Comparison of ENCODE assay signal across 8 cellular contexts in genomic region chr6:120826253-120826652, GRCh38.
DNase-seq lines count a peak whose midpoint lies in the region; ATAC-seq, FAIRE-seq and TF ChIP-seq lines count a peak whose summit lies in the region.

No MANE protein-coding gene starts in this region.

- FAIRE-seq in bronchial epithelial cell (lab: Jason Lieb, UNC) = no peak

- no peaks in the 10 kb centered on the region for H3K27me3 ChIP-seq in bronchial epithelial cell (ENCODE audit: control insufficient read depth, insufficient read depth, low read length)
- H3K27me3 ChIP-seq in effector memory CD4-positive, alpha-beta T cell (replicated peaks; ENCODE audit: control insufficient read depth, insufficient read depth, low read length, poor library complexity, severe bottlenecking) = no peaks in the 10 kb centered on the region

- H3K27ac Mint-ChIP-seq in activated naive CD4-positive, alpha-beta T cell treated with anti-CD3 and anti-CD28 coated beads for 36 hours = no peak overlapping the region
- no peak overlapping the region for H3K27ac Mint-ChIP-seq in activated naive CD4-positive, alpha-beta T cell treated with anti-CD3 and anti-CD28 coated beads, Interleukin-2, amount 50 U/mL, for 72 hours
- H3K27ac Mint-ChIP-seq in osteocyte (ENCODE audit: unreplicated experiment) = no peak overlapping the region

- no peak overlapping the region for H3K4me3 Mint-ChIP-seq in activated naive CD4-positive, alpha-beta T cell treated with anti-CD3 and anti-CD28 coated beads for 36 hours
- H3K4me3 Mint-ChIP-seq in osteocyte (ENCODE audit: unreplicated experiment) = no peak overlapping the region

- no peaks in the 10 kb centered on the region for H3K36me3 Mint-ChIP-seq in activated naive CD4-positive, alpha-beta T cell treated with anti-CD3 and anti-CD28 coated beads for 36 hours (ENCODE audit: low read depth)
- no peaks in the 10 kb centered on the region for H3K36me3 Mint-ChIP-seq in activated naive CD4-positive, alpha-beta T cell treated with anti-CD3 and anti-CD28 coated beads, Interleukin-2, amount 50 U/mL, for 72 hours
- H3K36me3 Mint-ChIP-seq in osteocyte (ENCODE audit: unreplicated experiment) = no peaks in the 10 kb centered on the region

- H3K9me3 Mint-ChIP-seq in activated naive CD4-positive, alpha-beta T cell treated with anti-CD3 and anti-CD28 coated beads for 36 hours = peaks cover 2% of the 10 kb centered on the region
- no peaks in the 10 kb centered on the region for H3K9me3 Mint-ChIP-seq in activated naive CD4-positive, alpha-beta T cell treated with anti-CD3 and anti-CD28 coated beads, Interleukin-2, amount 50 U/mL, for 72 hours
- H3K9me3 Mint-ChIP-seq in osteocyte (ENCODE audit: unreplicated experiment) = no peaks in the 10 kb centered on the region

- no peak for ATAC-seq in activated naive CD4-positive, alpha-beta T cell treated with anti-CD3 and anti-CD28 coated beads, Interleukin-2, amount 50 U/mL, for 72 hours
- no peak for ATAC-seq in HG03108 (IDR thresholded peaks at IDR 0.05; ENCODE audit: unreplicated experiment)
- no peak for ATAC-seq in HG02642 (IDR thresholded peaks at IDR 0.05; ENCODE audit: poor library complexity, unreplicated experiment)

- no peaks in the 10 kb centered on the region for H3K4me1 Mint-ChIP-seq in activated naive CD4-positive, alpha-beta T cell treated with anti-CD3 and anti-CD28 coated beads for 36 hours (ENCODE audit: low read depth)
- no peaks in the 10 kb centered on the region for H3K4me1 Mint-ChIP-seq in osteocyte (ENCODE audit: unreplicated experiment)

- CTCF ChIA-PET in activated naive CD4-positive, alpha-beta T cell treated with anti-CD3 and anti-CD28 coated beads for 36 hours (lab: Charles Lee) = no interaction called here

- intact Hi-C loops in activated naive CD4-positive, alpha-beta T cell treated with anti-CD3 and anti-CD28 coated beads for 36 hours (cut with micrococcal nuclease) = loop anchor here (2.0 to 5.0 kb wide), 2 partner anchors 1083 to 1699 kb away; no protein-coding TSS in a partner anchor

- H3K4me3 ChIP-seq in bronchial epithelial cell (ENCODE audit: low read depth, low read length) = no peak overlapping the region
- H3K4me3 ChIP-seq in effector memory CD4-positive, alpha-beta T cell (ENCODE audit: insufficient read depth, low read depth, low read length, poor library complexity, severe bottlenecking) = no peak overlapping the region

- H3K27me3 Mint-ChIP-seq in activated naive CD4-positive, alpha-beta T cell treated with anti-CD3 and anti-CD28 coated beads for 36 hours (ENCODE audit: low read depth) = no peaks in the 10 kb centered on the region
- no peaks in the 10 kb centered on the region for H3K27me3 Mint-ChIP-seq in osteocyte (ENCODE audit: unreplicated experiment)

- H3K4me1 ChIP-seq in effector memory CD4-positive, alpha-beta T cell (ENCODE audit: control insufficient read depth, insufficient read depth, low read length, poor library complexity, severe bottlenecking) = no peaks in the 10 kb centered on the region

- TF ChIP-seq CTCF in bronchial epithelial cell (IDR thresholded peaks at IDR 0.05; ENCODE audit: insufficient read depth, low read length, severe bottlenecking) (peak; percentile 65), osteocyte (IDR thresholded peaks at IDR 0.05) (peak; percentile 42)

- peak; percentile 24 for DNase-seq in activated naive CD4-positive, alpha-beta T cell treated with anti-CD3 and anti-CD28 coated beads for 36 hours
- DNase-seq in activated naive CD4-positive, alpha-beta T cell treated with anti-CD3 and anti-CD28 coated beads, Interleukin-2, amount 50 U/mL, for 72 hours (ENCODE audit: low spot score in 2 of 2) = no peak
- DNase-seq in NCI-H2029 treated with DMSO at 0.1 percent for 48 hours (lab: John Stamatoyannopoulos, UW) = peak; percentile 65
- DNase-seq in bronchial epithelial cell (ENCODE audit: low read depth) = peak; percentile 44
- no peak for DNase-seq in osteocyte (ENCODE audit: extremely low spot score, unreplicated experiment)
- no peak for DNase-seq in effector memory CD4-positive, alpha-beta T cell

- no peaks in the 10 kb centered on the region for H3K9me3 ChIP-seq in effector memory CD4-positive, alpha-beta T cell (ENCODE audit: control insufficient read depth, low read length)

- no peak overlapping the region for H3K27ac ChIP-seq in effector memory CD4-positive, alpha-beta T cell (ENCODE audit: insufficient read depth, low read length, poor library complexity, severe bottlenecking)

- H3K36me3 ChIP-seq in bronchial epithelial cell (ENCODE audit: control insufficient read depth, insufficient read depth, low read length) = no peaks in the 10 kb centered on the region
- no peaks in the 10 kb centered on the region for H3K36me3 ChIP-seq in effector memory CD4-positive, alpha-beta T cell (ENCODE audit: control insufficient read depth, insufficient read depth, low read length)

Comparison
In these comparisons a context has a peak if more than half of its experiments do, and no peak if none do; other contexts are left out.
1. DNase-seq: peak in activated naive CD4-positive, alpha-beta T cell treated with anti-CD3 and anti-CD28 coated beads for 36 hours (single experiment), NCI-H2029 treated with DMSO at 0.1 percent for 48 hours (single experiment) and bronchial epithelial cell (single experiment); none in activated naive CD4-positive, alpha-beta T cell treated with anti-CD3 and anti-CD28 coated beads, Interleukin-2, amount 50 U/mL, for 72 hours (0 of 2), osteocyte (single experiment) and effector memory CD4-positive, alpha-beta T cell (0 of 3).